Comparison of ENCODE assay signal across 8 cellular contexts in the genomic region with DNA sequence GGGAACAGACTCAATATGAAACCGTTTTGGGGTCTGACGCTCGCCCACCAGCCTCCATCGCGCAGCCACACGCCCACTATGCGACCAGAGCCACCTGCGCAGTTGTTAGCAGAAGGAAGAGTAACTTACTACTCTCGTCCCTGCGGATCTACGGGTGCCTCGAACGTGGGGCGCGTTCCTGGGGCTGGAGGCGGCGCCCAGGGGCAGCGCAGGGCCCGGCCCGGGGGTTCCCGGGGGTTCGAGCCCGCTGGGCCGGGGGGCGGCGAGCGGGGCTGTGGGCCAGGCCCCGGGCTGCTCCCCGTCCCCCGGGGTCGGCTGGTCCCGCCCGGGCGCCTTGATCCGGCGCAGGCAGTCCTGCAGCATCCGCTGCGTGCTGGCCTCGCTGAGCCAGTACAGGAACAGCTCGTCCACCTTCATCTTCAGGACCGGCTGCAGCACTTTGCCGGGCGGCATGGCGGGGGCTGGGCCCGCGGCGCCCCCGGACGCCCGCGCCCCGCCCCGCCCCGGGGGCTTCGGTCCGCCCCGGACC. TPM values are rescaled to one million over a fixed set of nuclear protein-coding genes. Genes with fewer than 3 reads are reported as not detected.
DNase-seq lines count a peak whose midpoint lies in the region; ATAC-seq and TF ChIP-seq lines count a peak whose summit lies in the region.

No MANE protein-coding gene starts in this region.

- H3K23me2 ChIP-seq in H9 (ENCODE audit: insufficient read length, low read depth, low read length, poor library complexity, severe bottlenecking), result peaks cover 5% of the 10 kb centered on the region

- ATAC-seq in central memory CD8-positive, alpha-beta T cell (replicated peaks; ENCODE audit: extremely low read depth, poor library complexity, severe bottlenecking), result peak; percentile 13
- ATAC-seq in naive thymus-derived CD4-positive, alpha-beta T cell, result no peak

- CTCF ChIA-PET in naive thymus-derived CD4-positive, alpha-beta T cell (lab: Charles Lee), result no interaction called here

- H2BK12ac ChIP-seq in H9 (ENCODE audit: insufficient read length, low read depth, low read length), result no peak overlapping the region

- H4K20me1 ChIP-seq in DOHH2 (ENCODE audit: control insufficient read depth, insufficient read depth, low read depth, low read length) (no peaks in the 10 kb centered on the region), H9 (ENCODE audit: control insufficient read depth, insufficient read depth, insufficient read length) (no peaks in the 10 kb centered on the region), OCI-LY3 (ENCODE audit: insufficient read depth, low read length) (no peaks in the 10 kb centered on the region)

- H3K36me3 ChIP-seq in DOHH2 (ENCODE audit: control insufficient read depth, low read length), result peaks cover 20% of the 10 kb centered on the region
- no peaks in the 10 kb centered on the region for H3K36me3 ChIP-seq in OCI-LY3 (replicated peaks; ENCODE audit: low read depth, low read length)
- H3K36me3 ChIP-seq in naive thymus-derived CD4-positive, alpha-beta T cell (ENCODE audit: control insufficient read depth in 2 of 3, insufficient read depth in 3 of 3, low read length in 3 of 3), result peaks cover 0 to 3% (median 0%) of the 10 kb centered on the region in 3 experiments
- no peaks in the 10 kb centered on the region for H3K36me3 ChIP-seq in urinary bladder (ENCODE audit: insufficient read depth)

- peak overlapping the region; percentile 97 for H3K4me3 ChIP-seq in DOHH2 (ENCODE audit: low read length)
- H3K4me3 ChIP-seq in OCI-LY3 (ENCODE audit: low read length), result peak overlapping the region; percentile 83
- H3K4me3 ChIP-seq in naive thymus-derived CD4-positive, alpha-beta T cell (ENCODE audit: low read length), result peak overlapping the region; percentile 99
- peak overlapping the region; percentile 95 for H3K4me3 ChIP-seq in urinary bladder (ENCODE audit: low read depth, low read length)

- H2BK20ac ChIP-seq in H9 (ENCODE audit: low read depth, low read length, poor library complexity, severe bottlenecking), result no peak overlapping the region

- H3K9me3 ChIP-seq in DOHH2 (ENCODE audit: control insufficient read depth, insufficient read depth, low read length), result no peaks in the 10 kb centered on the region
- H3K9me3 ChIP-seq in H9 (ENCODE audit: control insufficient read depth, low read depth, low read length), result no peaks in the 10 kb centered on the region
- no peaks in the 10 kb centered on the region for H3K9me3 ChIP-seq in OCI-LY3 (ENCODE audit: insufficient read depth, low read length)
- H3K9me3 ChIP-seq in naive thymus-derived CD4-positive, alpha-beta T cell (ENCODE audit: control insufficient read depth in 2 of 3, low read length in 3 of 3), result no peaks in the 10 kb centered on the region

- peak overlapping the region; percentile 82 for H3K4me2 ChIP-seq in DOHH2 (ENCODE audit: low read length)
- H3K4me2 ChIP-seq in H9 (ENCODE audit: insufficient read depth, insufficient read length, low read length), result peak overlapping the region; percentile 54
- peak overlapping the region; percentile 66 for H3K4me2 ChIP-seq in OCI-LY3 (ENCODE audit: low read length)

- peaks cover 2% of the 10 kb centered on the region; the same call in 1 of the 2 replicates for H3F3A ChIP-seq in DOHH2 (ENCODE audit: control insufficient read depth, insufficient read depth)

- H3K27ac ChIP-seq in DOHH2 (ENCODE audit: low read depth, low read length) (peak overlapping the region; percentile 86), H9 (ENCODE audit: insufficient read length, low read depth, low read length) (no peak overlapping the region), OCI-LY3 (ENCODE audit: low read length) (peak overlapping the region; percentile 83; the same call in 1 of the 2 replicates), urinary bladder (ENCODE audit: low read depth) (peak overlapping the region; percentile 95)
- H3K27ac ChIP-seq in naive thymus-derived CD4-positive, alpha-beta T cell (ENCODE audit: low read depth, low read length), result peak overlapping the region; percentile 100

- H3K27ac Mint-ChIP-seq in H9, result no peak overlapping the region
- H3K27ac Mint-ChIP-seq in central memory CD8-positive, alpha-beta T cell (ENCODE audit: low read depth), result peak overlapping the region; percentile 98
- H3K27ac Mint-ChIP-seq in naive thymus-derived CD4-positive, alpha-beta T cell, result peak overlapping the region; percentile 20 to 99 (median 64)

- DNase-seq in H9 (no peak), GM19240 (ENCODE audit: insufficient read length, low spot score) (no peak), NCI-H1048 (lab: John Stamatoyannopoulos, UW) (no peak)
- peak; percentile 18 to 36 for DNase-seq in central memory CD8-positive, alpha-beta T cell (ENCODE audit: low spot score in 2 of 2)
- peak in 1 of 9 donors; percentile 57 for DNase-seq in naive thymus-derived CD4-positive, alpha-beta T cell

- WGBS in H9 (ENCODE audit: extremely low coverage, insufficient read length, low lambda C conversion rate), result no CpG with 5 or more reads among the region's 57 CpGs
- WGBS in urinary bladder, result under 1% methylated on average over 57 of the region's 57 CpGs

- H3K18ac ChIP-seq in H9 (ENCODE audit: insufficient read length, low read depth, low read length), result no peak overlapping the region

- H4K5ac ChIP-seq in H9 (ENCODE audit: insufficient read length, low read depth, low read length), result no peak overlapping the region

- H3K36me3 Mint-ChIP-seq in H9 (ENCODE audit: insufficient read depth in 1 of 3, low read depth in 3 of 3), result peaks cover 4 to 8% (median 4%) of the 10 kb centered on the region in 3 experiments; a peak in 6 of 7 replicates
- peaks cover 13% of the 10 kb centered on the region for H3K36me3 Mint-ChIP-seq in central memory CD8-positive, alpha-beta T cell (ENCODE audit: insufficient read depth)
- peaks cover 0 to 5% (median 2%) of the 10 kb centered on the region in 5 donors for H3K36me3 Mint-ChIP-seq in naive thymus-derived CD4-positive, alpha-beta T cell

- no peak overlapping the region for H2BK5ac ChIP-seq in H9 (ENCODE audit: insufficient read length, low read length)

- H3K9me3 Mint-ChIP-seq in H9, result no peaks in the 10 kb centered on the region; a peak in 1 of 5 replicates
- no peaks in the 10 kb centered on the region for H3K9me3 Mint-ChIP-seq in central memory CD8-positive, alpha-beta T cell
- H3K9me3 Mint-ChIP-seq in naive thymus-derived CD4-positive, alpha-beta T cell, result peaks cover 0 to 7% (median 0%) of the 10 kb centered on the region in 11 donors

- H3K4me1 ChIP-seq in DOHH2 (ENCODE audit: control insufficient read depth, low read length) (peaks cover 31% of the 10 kb centered on the region), H9 (ENCODE audit: insufficient read depth, low read length) (no peaks in the 10 kb centered on the region), OCI-LY3 (ENCODE audit: low read length) (peaks cover 14% of the 10 kb centered on the region), urinary bladder (ENCODE audit: insufficient read depth) (no peaks in the 10 kb centered on the region)
- peaks cover 4 to 5% of the 10 kb centered on the region in 2 donors for H3K4me1 ChIP-seq in naive thymus-derived CD4-positive, alpha-beta T cell (ENCODE audit: control insufficient read depth in 2 of 2, insufficient read depth in 2 of 2, low read length in 2 of 2)

- peaks cover 3% of the 10 kb centered on the region; the same call in 1 of the 2 replicates for H3K27me3 Mint-ChIP-seq in H9 (ENCODE audit: low read depth)
- no peaks in the 10 kb centered on the region for H3K27me3 Mint-ChIP-seq in central memory CD8-positive, alpha-beta T cell
- H3K27me3 Mint-ChIP-seq in naive thymus-derived CD4-positive, alpha-beta T cell, result peaks cover 0 to 5% (median 0%) of the 10 kb centered on the region in 5 donors

- POLR2A ChIA-PET in naive thymus-derived CD4-positive, alpha-beta T cell (lab: Charles Lee), result no interaction called here

- peaks cover 0 to 8% of the 10 kb centered on the region in 2 experiments; a peak in 2 of 4 replicates for H3K4me1 Mint-ChIP-seq in H9
- peaks cover 21% of the 10 kb centered on the region for H3K4me1 Mint-ChIP-seq in central memory CD8-positive, alpha-beta T cell
- peaks cover 0 to 23% (median 9%) of the 10 kb centered on the region in 7 donors for H3K4me1 Mint-ChIP-seq in naive thymus-derived CD4-positive, alpha-beta T cell

- H2BK120ac ChIP-seq in H9 (ENCODE audit: low read depth, low read length, poor library complexity, severe bottlenecking), result no peak overlapping the region

- no peak overlapping the region for H4K8ac ChIP-seq in H9 (replicated peaks; ENCODE audit: insufficient read length, low read depth, low read length)

- no peaks in the 10 kb centered on the region for H3K9me2 ChIP-seq in DOHH2 (replicated peaks; ENCODE audit: control insufficient read depth, low read length)

- H3K4ac ChIP-seq in H9 (ENCODE audit: low read depth, low read length), result no peak overlapping the region

- H2AK5ac ChIP-seq in H9 (ENCODE audit: insufficient read length, low read length), result no peak overlapping the region

- intact Hi-C loops in naive thymus-derived CD4-positive, alpha-beta T cell (cut with micrococcal nuclease), result loop anchor here (1.0 to 5.0 kb wide), 6 partner anchors 30 to 1276 kb away; partner anchors contain the start of gene ASMTL (in 1 of the 2)

- no peak overlapping the region for H3K56ac ChIP-seq in H9 (ENCODE audit: insufficient read length, low read depth, low read length)

- H3K9ac ChIP-seq in H9 (ENCODE audit: extremely low read depth, insufficient read length, low read length) (peak overlapping the region; percentile 53), OCI-LY3 (ENCODE audit: low read length) (peak overlapping the region; percentile 89)

- H3K27me3 ChIP-seq in DOHH2 (ENCODE audit: control insufficient read depth, low read length) (no peaks in the 10 kb centered on the region), H9 (ENCODE audit: insufficient read depth, low read length) (no peaks in the 10 kb centered on the region), OCI-LY3 (ENCODE audit: low read depth, low read length) (no peaks in the 10 kb centered on the region)
- no peaks in the 10 kb centered on the region for H3K27me3 ChIP-seq in naive thymus-derived CD4-positive, alpha-beta T cell (ENCODE audit: control insufficient read depth in 2 of 2, insufficient read depth in 2 of 2, low read length in 2 of 2)

- H3K4me3 Mint-ChIP-seq in H9, result peak overlapping the region; percentile 63 to 79
- peak overlapping the region; percentile 87 for H3K4me3 Mint-ChIP-seq in central memory CD8-positive, alpha-beta T cell
- H3K4me3 Mint-ChIP-seq in naive thymus-derived CD4-positive, alpha-beta T cell, result peak overlapping the region; percentile 39 to 96 (median 66)

- H2AFZ ChIP-seq in H9 (ENCODE audit: low read length) (no peak overlapping the region), OCI-LY3 (ENCODE audit: low read depth, low read length) (no peak overlapping the region)

- no peak overlapping the region for H3T11ph ChIP-seq in H9 (ENCODE audit: low read length)

- H4K91ac ChIP-seq in H9 (ENCODE audit: insufficient read length, low read depth, low read length), result no peak overlapping the region

- H3K14ac ChIP-seq in H9 (ENCODE audit: insufficient read depth, low read length), result peak overlapping the region; percentile 2; the same call in 1 of the 2 replicates

- H3K23ac ChIP-seq in H9 (ENCODE audit: insufficient read length, low read depth, low read length), result no peak overlapping the region

- TF ChIP-seq CTCF in DOHH2 (IDR thresholded peaks at IDR 0.05; ENCODE audit: low read depth, low read length, poor library complexity, severe bottlenecking) (no peak), H9 (conservative IDR thresholded peaks at IDR 0.05) (no peak), OCI-LY3 (IDR thresholded peaks at IDR 0.05; ENCODE audit: low read depth, low read length) (no peak)

- H3K79me1 ChIP-seq in H9 (ENCODE audit: insufficient read depth, low read depth, low read length, poor library complexity, severe bottlenecking), result no peaks in the 10 kb centered on the region

- no peak overlapping the region for H2BK15ac ChIP-seq in H9 (ENCODE audit: low read depth, low read length)

- H3K79me2 ChIP-seq in DOHH2 (ENCODE audit: control insufficient read depth, low read length) (peaks cover 62% of the 10 kb centered on the region), H9 (ENCODE audit: insufficient read depth, low read length) (peaks cover 3% of the 10 kb centered on the region; the same call in 1 of the 2 replicates), OCI-LY3 (ENCODE audit: low read length) (peaks cover 28% of the 10 kb centered on the region)

RNA-seq across cellular contexts. Expression of gene PPP2R3B, which starts 0.4 kb away (rescaled TPM):
- total RNA-seq in H9 (2021) (63.3 and 72.1 TPM in 2 replicates), urinary bladder (11.0 TPM)
- total RNA-seq in naive thymus-derived CD4-positive, alpha-beta T cell, result 10 to 100 TPM; 24.9 to 53.5 (median 32.5) TPM
- 10 to 100 TPM in 1 of 2 donors, 1 to 10 TPM in 1; 7.3 to 13.8 TPM for polyA plus RNA-seq in naive thymus-derived CD4-positive, alpha-beta T cell
- polyA plus RNA-seq in urinary bladder, result 16.1 TPM

Comparison
In these comparisons a context has a peak if more than half of its experiments do, and no peak if none do; other contexts are left out.
1. DNase-seq: peak in central memory CD8-positive, alpha-beta T cell (2 of 2); none in H9 (single experiment), GM19240 (single experiment) and NCI-H1048 (single experiment).
2. H3K27ac Mint-ChIP-seq: peak in central memory CD8-positive, alpha-beta T cell (single experiment) and naive thymus-derived CD4-positive, alpha-beta T cell (9 of 9); none in H9 (0 of 3).
3. Peak in every context shown above with its lines, with median percentiles within 50 percentile points of each other: H3K4me2 ChIP-seq, H3K4me3 ChIP-seq and H3K4me3 Mint-ChIP-seq.